Comparison of ENCODE assay signal across 12 cellular contexts in genomic region chr9:137722481-137722880, GRCh38.
DNase-seq lines count a peak whose midpoint lies in the region; ATAC-seq and TF ChIP-seq lines count a peak whose summit lies in the region.
"Had no signal": no experiment of that assay in that cellular context is flagged by ENCODE, and none has a peak within 500 bp of the region (broad histone marks: within the 10 kb centered on the region; RNA-seq: fewer than 3 reads in every experiment).

No MANE protein-coding gene starts in this region.

- ATAC-seq in activated T-helper 17 cell treated with anti-CD3 and anti-CD28 coated beads, Interleukin-2, amount 50 U/mL, for 72 hours (replicated peaks), result peak; percentile 12
- no peak for ATAC-seq in stimulated activated effector memory CD8-positive, alpha-beta T cell treated with anti-CD3 and anti-CD28 coated beads, Interleukin-12 subunit alpha, Interleukin-12 subunit beta, amount 100 ng/mL, for 72 hours
- ATAC-seq in HG02588 (IDR thresholded peaks at IDR 0.05; ENCODE audit: unreplicated experiment) (no peak), HG02759 (IDR thresholded peaks at IDR 0.05; ENCODE audit: unreplicated experiment) (no peak)

- peak overlapping the region; percentile 57 for H3K4me3 Mint-ChIP-seq in T-helper 1 cell treated with Interleukin-12 subunit alpha and Interleukin-12 subunit beta and Interleukin-4 antibody, amounts not matched to agents 30 μg/mL and 1 μg/mL, for 36 hours
- H3K4me3 Mint-ChIP-seq in activated T-helper 17 cell treated with anti-CD3 and anti-CD28 coated beads, Interleukin-2, amount 50 U/mL, for 72 hours, result peak overlapping the region; percentile 34
- H3K4me3 Mint-ChIP-seq in endothelial cell (ENCODE audit: unreplicated experiment), result no peak overlapping the region
- H3K4me3 Mint-ChIP-seq in stimulated activated effector memory CD8-positive, alpha-beta T cell treated with anti-CD3 and anti-CD28 coated beads, Interleukin-12 subunit alpha, Interleukin-12 subunit beta, amount 100 ng/mL, for 72 hours, result peak overlapping the region; percentile 3

- CTCF ChIA-PET in GM10248 (lab: Yijun Ruan, JAX), result no interaction called here

- H3K4me1 Mint-ChIP-seq in T-helper 1 cell treated with Interleukin-12 subunit alpha and Interleukin-12 subunit beta and Interleukin-4 antibody, amounts not matched to agents 30 μg/mL and 1 μg/mL, for 36 hours (ENCODE audit: low read depth), result peaks cover 29% of the 10 kb centered on the region
- H3K4me1 Mint-ChIP-seq in activated T-helper 17 cell treated with anti-CD3 and anti-CD28 coated beads, Interleukin-2, amount 50 U/mL, for 72 hours, result peaks cover 31% of the 10 kb centered on the region
- peaks cover 18% of the 10 kb centered on the region for H3K4me1 Mint-ChIP-seq in endothelial cell (ENCODE audit: unreplicated experiment)
- peaks cover 53% of the 10 kb centered on the region for H3K4me1 Mint-ChIP-seq in stimulated activated effector memory CD8-positive, alpha-beta T cell treated with anti-CD3 and anti-CD28 coated beads, Interleukin-12 subunit alpha, Interleukin-12 subunit beta, amount 100 ng/mL, for 72 hours

- H3K27ac Mint-ChIP-seq in T-helper 1 cell treated with Interleukin-12 subunit alpha and Interleukin-12 subunit beta and Interleukin-4 antibody, amounts not matched to agents 30 μg/mL and 1 μg/mL, for 36 hours, result peak overlapping the region; percentile 78
- H3K27ac Mint-ChIP-seq in activated T-helper 17 cell treated with anti-CD3 and anti-CD28 coated beads, Interleukin-2, amount 50 U/mL, for 72 hours, result peak overlapping the region; percentile 84
- H3K27ac Mint-ChIP-seq in endothelial cell (ENCODE audit: unreplicated experiment), result peak overlapping the region; percentile 79
- peak overlapping the region; percentile 92 for H3K27ac Mint-ChIP-seq in stimulated activated effector memory CD8-positive, alpha-beta T cell treated with anti-CD3 and anti-CD28 coated beads, Interleukin-12 subunit alpha, Interleukin-12 subunit beta, amount 100 ng/mL, for 72 hours

- POLR2A ChIA-PET in GM10248 (lab: Yijun Ruan, JAX), result no interaction called here

- H3K27me3 Mint-ChIP-seq in T-helper 1 cell treated with Interleukin-12 subunit alpha and Interleukin-12 subunit beta and Interleukin-4 antibody, amounts not matched to agents 30 μg/mL and 1 μg/mL, for 36 hours (ENCODE audit: low read depth), result no peaks in the 10 kb centered on the region
- no peaks in the 10 kb centered on the region for H3K27me3 Mint-ChIP-seq in activated T-helper 17 cell treated with anti-CD3 and anti-CD28 coated beads, Interleukin-2, amount 50 U/mL, for 72 hours
- peaks cover 15% of the 10 kb centered on the region for H3K27me3 Mint-ChIP-seq in endothelial cell (ENCODE audit: unreplicated experiment)

- peaks cover 76% of the 10 kb centered on the region for H3K36me3 Mint-ChIP-seq in T-helper 1 cell treated with Interleukin-12 subunit alpha and Interleukin-12 subunit beta and Interleukin-4 antibody, amounts not matched to agents 30 μg/mL and 1 μg/mL, for 36 hours (ENCODE audit: low read depth)
- peaks cover 78% of the 10 kb centered on the region for H3K36me3 Mint-ChIP-seq in activated T-helper 17 cell treated with anti-CD3 and anti-CD28 coated beads, Interleukin-2, amount 50 U/mL, for 72 hours (ENCODE audit: low read depth)
- H3K36me3 Mint-ChIP-seq in endothelial cell (ENCODE audit: low read depth, unreplicated experiment), result peaks cover 52% of the 10 kb centered on the region
- H3K36me3 Mint-ChIP-seq in stimulated activated effector memory CD8-positive, alpha-beta T cell treated with anti-CD3 and anti-CD28 coated beads, Interleukin-12 subunit alpha, Interleukin-12 subunit beta, amount 100 ng/mL, for 72 hours, result peaks cover 65% of the 10 kb centered on the region

- TF ChIP-seq CTCF in endothelial cell (IDR thresholded peaks at IDR 0.05; ENCODE audit: unreplicated experiment) (no peak), GM10248 (IDR thresholded peaks at IDR 0.05; ENCODE audit: control extremely low read depth, extremely low read depth, low read depth, missing control alignments) (no peak)

- H3K9me3 Mint-ChIP-seq in T-helper 1 cell treated with Interleukin-12 subunit alpha and Interleukin-12 subunit beta and Interleukin-4 antibody, amounts not matched to agents 30 μg/mL and 1 μg/mL, for 36 hours, result peaks cover 59% of the 10 kb centered on the region
- H3K9me3 Mint-ChIP-seq in activated T-helper 17 cell treated with anti-CD3 and anti-CD28 coated beads, Interleukin-2, amount 50 U/mL, for 72 hours, result peaks cover 8% of the 10 kb centered on the region
- H3K9me3 Mint-ChIP-seq in endothelial cell (ENCODE audit: unreplicated experiment), result peaks cover 4% of the 10 kb centered on the region
- H3K9me3 Mint-ChIP-seq in stimulated activated effector memory CD8-positive, alpha-beta T cell treated with anti-CD3 and anti-CD28 coated beads, Interleukin-12 subunit alpha, Interleukin-12 subunit beta, amount 100 ng/mL, for 72 hours, result peaks cover 13% of the 10 kb centered on the region

- DNase-seq in T-helper 1 cell (no peak), endothelial cell (ENCODE audit: low spot score) (no peak), GM10248 (ENCODE audit: extremely low spot score) (no peak)
- DNase-seq in stimulated activated effector memory CD8-positive, alpha-beta T cell treated with anti-CD3 and anti-CD28 coated beads, Interleukin-12 subunit alpha, Interleukin-12 subunit beta, amount 100 ng/mL, for 72 hours (ENCODE audit: low spot score in 2 of 2), result no peak
- DNase-seq: activated gamma-delta T cell, colonic mucosa, NCI-H2227 treated with DMSO at 0.1 percent for 48 hours, small intestine had no signal
